ENCODE assay signal across 10 cellular contexts in the genomic region with DNA sequence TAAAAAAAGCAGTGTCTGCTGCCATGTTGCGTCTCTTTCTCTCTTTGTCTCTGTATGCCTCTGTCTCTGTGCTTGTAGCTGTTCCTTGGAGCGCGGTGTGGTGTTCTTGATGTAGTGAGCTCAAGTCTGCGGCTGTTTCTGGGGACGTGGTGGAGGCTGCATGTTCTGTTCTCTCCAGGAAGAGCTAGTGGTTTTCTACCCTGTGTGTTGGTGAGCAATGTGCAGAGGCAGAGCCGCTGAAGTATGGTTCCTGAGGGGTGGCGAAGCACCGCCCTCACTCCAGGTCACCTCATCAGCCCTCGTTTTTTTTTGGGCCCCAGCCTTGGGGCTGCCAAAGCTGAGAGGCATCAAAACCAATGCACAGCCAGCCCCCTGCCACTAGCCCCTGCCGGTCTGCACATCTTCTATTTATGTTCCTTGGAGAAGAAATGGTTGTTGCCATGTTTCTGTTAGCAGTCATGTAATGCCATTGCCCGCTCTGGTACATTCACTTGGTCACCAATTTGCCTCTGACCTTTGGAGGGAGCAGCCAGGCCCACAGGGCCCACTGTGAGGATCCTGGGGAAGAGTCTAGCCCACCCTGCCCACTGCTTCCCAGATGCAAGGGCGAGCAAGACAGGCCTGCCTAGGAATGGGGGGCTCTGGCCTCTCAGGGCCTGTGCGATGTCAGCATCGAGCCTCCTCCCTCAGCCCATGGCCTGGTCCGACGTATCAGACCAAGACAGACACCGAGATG. TPM values are rescaled to one million over a fixed set of nuclear protein-coding genes. Genes with fewer than 3 reads are reported as not detected.
DNase-seq lines count a peak whose midpoint lies in the region; ATAC-seq, FAIRE-seq and TF ChIP-seq lines count a peak whose summit lies in the region.
"Had no signal": no experiment of that assay in that cellular context is flagged by ENCODE, and none has a peak within 500 bp of the region (broad histone marks: within the 10 kb centered on the region; RNA-seq: fewer than 3 reads in every experiment).

No MANE protein-coding gene starts in this region.

- H3K9me1 ChIP-seq in K562 (ENCODE audit: control insufficient read depth, insufficient read depth, low read length) = no peaks in the 10 kb centered on the region

- no peak for FAIRE-seq in K562 (lab: Jason Lieb, UNC)
- FAIRE-seq: endometrium had no signal

- H4K20me1 ChIP-seq in K562 (replicated peaks; ENCODE audit: control insufficient read depth, insufficient read depth, low read length) = peaks cover 29% of the 10 kb centered on the region

- no peak overlapping the region for H3K4me3 Mint-ChIP-seq in Calu3 (ENCODE audit: low read depth, unreplicated experiment)
- H3K4me3 Mint-ChIP-seq in activated CD4-positive, alpha-beta T cell treated with anti-CD3 and anti-CD28 coated beads, Interleukin-2, amount 10 ng/mL, durations not matched to agents 24 days and 14 days = peak overlapping the region; percentile 82

- peaks cover 67% of the 10 kb centered on the region for H3K79me2 ChIP-seq in K562 (ENCODE audit: control insufficient read depth, insufficient read depth, low read length)

- H3K27me3 Mint-ChIP-seq in Calu3 (ENCODE audit: unreplicated experiment) = no peaks in the 10 kb centered on the region
- H3K27me3 Mint-ChIP-seq in activated CD4-positive, alpha-beta T cell treated with anti-CD3 and anti-CD28 coated beads, Interleukin-2, amount 10 ng/mL, durations not matched to agents 24 days and 14 days = no peaks in the 10 kb centered on the region

- intact Hi-C loops in Calu3 (cut with micrococcal nuclease; ENCODE audit: unreplicated experiment) = no loop called here
- intact Hi-C loops in activated CD4-positive, alpha-beta T cell treated with anti-CD3 and anti-CD28 coated beads, Interleukin-2, amount 10 ng/mL, durations not matched to agents 24 days and 14 days (cut with micrococcal nuclease) = loop anchor here (1.0 kb wide), 1 partner anchor 11 kb away; the partner anchor contains the start of gene ECH1
- intact Hi-C loops in K562 (cut with micrococcal nuclease) = no loop called here

- no peak overlapping the region for H3K4me3 ChIP-seq in K562

- peak overlapping the region in 1 of 2 experiments; percentile 76; a peak in 2 of 4 replicates for H3K9ac ChIP-seq in K562 (ENCODE audit: insufficient read depth in 1 of 2, low read depth in 2 of 2, low read length in 2 of 2)

- H3K27ac Mint-ChIP-seq in Calu3 (ENCODE audit: unreplicated experiment) = peak overlapping the region; percentile 16
- H3K27ac Mint-ChIP-seq in activated CD4-positive, alpha-beta T cell treated with anti-CD3 and anti-CD28 coated beads, Interleukin-2, amount 10 ng/mL, durations not matched to agents 24 days and 14 days = peak overlapping the region; percentile 95

- ATAC-seq in K562 (no peak), HG02870 (IDR thresholded peaks at IDR 0.05; ENCODE audit: unreplicated experiment) (no peak), HG02884 (IDR thresholded peaks at IDR 0.05; ENCODE audit: unreplicated experiment) (no peak)

- no peak overlapping the region for H2AFZ ChIP-seq in K562 (ENCODE audit: low read depth, low read length)

- H3K27ac ChIP-seq in K562 (ENCODE audit: extremely low read depth, low read depth, low read length) = peak overlapping the region; percentile 10; the same call in 2 of the 3 replicates
- H3K27ac ChIP-seq in substantia nigra (ENCODE audit: low read depth, low read length, poor library complexity, severe bottlenecking) = no peak overlapping the region

- in situ Hi-C loops in K562 (cut with MboI) = no loop called here

- POLR2A ChIA-PET in K562 (lab: Yijun Ruan, JAX) = interaction anchor here (0.6 to 1.3 kb wide), 6 partner anchors 9 to 455 kb away, joined by 3 to 4 read pairs (median 3); partner anchors contain the start of gene ECH1

- no peaks in the 10 kb centered on the region for H3K9me3 ChIP-seq in K562 (replicated peaks; ENCODE audit: control insufficient read depth, insufficient read depth, low read depth, low read length)

- 92% methylated on average over 17 of the region's 17 CpGs for WGBS in K562 (ENCODE audit: insufficient coverage, low coverage, missing lambda C conversion rate)

- H3K4me1 Mint-ChIP-seq in Calu3 (ENCODE audit: low read depth, unreplicated experiment) = peaks cover 42% of the 10 kb centered on the region
- peaks cover 60% of the 10 kb centered on the region for H3K4me1 Mint-ChIP-seq in activated CD4-positive, alpha-beta T cell treated with anti-CD3 and anti-CD28 coated beads, Interleukin-2, amount 10 ng/mL, durations not matched to agents 24 days and 14 days

- H3K9me3 Mint-ChIP-seq in Calu3 (ENCODE audit: low read depth, unreplicated experiment) = no peaks in the 10 kb centered on the region
- no peaks in the 10 kb centered on the region for H3K9me3 Mint-ChIP-seq in activated CD4-positive, alpha-beta T cell treated with anti-CD3 and anti-CD28 coated beads, Interleukin-2, amount 10 ng/mL, durations not matched to agents 24 days and 14 days

- no peak overlapping the region for H3K4me2 ChIP-seq in K562 (ENCODE audit: insufficient read depth, low read length)

- peaks cover 3 to 16% of the 10 kb centered on the region in 2 experiments; a peak in 4 of 5 replicates for H3K4me1 ChIP-seq in K562 (replicated peaks in 1 of 2; ENCODE audit: control insufficient read depth in 2 of 2, insufficient read depth in 2 of 2, low read length in 2 of 2)

- peaks cover 99% of the 10 kb centered on the region for H3K36me3 Mint-ChIP-seq in Calu3 (ENCODE audit: insufficient read depth, unreplicated experiment)
- peaks cover 91% of the 10 kb centered on the region for H3K36me3 Mint-ChIP-seq in activated CD4-positive, alpha-beta T cell treated with anti-CD3 and anti-CD28 coated beads, Interleukin-2, amount 10 ng/mL, durations not matched to agents 24 days and 14 days (ENCODE audit: low read depth)

- CTCF ChIA-PET in Calu3 (lab: Charles Lee) (interaction anchor here (0.8 kb wide), 1 partner anchor 131 kb away, joined by 3 read pairs; no protein-coding TSS in a partner anchor), K562 (lab: Yijun Ruan, JAX; ENCODE audit: low intra/inter-chr PET ratio) (no interaction called here)

- TF ChIP-seq CTCF in Calu3 (IDR thresholded peaks at IDR 0.05; ENCODE audit: unreplicated experiment) (no peak), K562 (IDR thresholded peaks at IDR 0.05 in 2 of 3, conservative IDR thresholded peaks at IDR 0.05 in 1 of 3; ENCODE audit: insufficient read depth in 2 of 3, low read depth in 1 of 3, low read length in 3 of 3) (no peak)

- no peak for DNase-seq in Calu3
- DNase-seq in activated CD4-positive, alpha-beta T cell treated with anti-CD3 and anti-CD28 coated beads, Interleukin-2, amount 10 ng/mL, durations not matched to agents 24 days and 14 days = peak; percentile 91
- peak in 1 of 4 experiments; percentile 2 for DNase-seq in K562 (ENCODE audit: extremely low read depth in 1 of 4, low spot score in 3 of 4)
- DNase-seq in stimulated activated CD4-positive, alpha-beta T cell treated with anti-CD3 and anti-CD28 coated beads, Interleukin-15, amount 100 ng/mL, for 24 hours = peak; percentile 65
- no peak for DNase-seq in substantia nigra (lab: John Stamatoyannopoulos, UW)
- DNase-seq in dermis blood vessel endothelial cell = no peak

- H3K36me3 ChIP-seq in K562 (ENCODE audit: control insufficient read depth, insufficient read depth, low read length) = peaks cover 99% of the 10 kb centered on the region

- TF ChIP-seq EP300 in K562 (IDR thresholded peaks at IDR 0.05; ENCODE audit: low read length) = no peak

- no peak for TF ChIP-seq POLR2A in K562 (conservative IDR thresholded peaks at IDR 0.05)

- no TSS peak for BruUV-seq in Calu3 (replicated peaks; lab: Mats Ljungman, UMichigan)
- BruUV-seq in K562 (replicated peaks; lab: Mats Ljungman, UMichigan) = no TSS peak

- TF ChIP-seq RAD21 in K562 (CRISPR knock-in tag; conservative IDR thresholded peaks at IDR 0.05 in 1 of 2, IDR thresholded peaks at IDR 0.05 in 1 of 2) = no peak

- no peaks in the 10 kb centered on the region for H3K27me3 ChIP-seq in K562 (ENCODE audit: control insufficient read depth in 2 of 2, insufficient read depth in 2 of 2, low read length in 2 of 2)

RNA-seq across cellular contexts. Expression of gene HNRNPL, which starts 7.2 kb away (rescaled TPM):
- total RNA-seq in Calu3 (2022) (383 and 408 TPM in 2 replicates), K562 (2014; rRNA removed) (313 and 355 TPM in 2 replicates), K562 (2014; rRNA removed; fragmentation: Illumina TruSeq; extraction: Trizol) (375 and 414 TPM in 2 replicates), K562 (2015; rRNA removed; fragmentation: Illumina TruSeq; extraction: Trizol) (274 and 290 TPM in 2 replicates), K562 (2021) (579 and 605 TPM in 2 replicates), dermis blood vessel endothelial cell (293 and 327 TPM in 2 replicates)
- total RNA-seq in activated CD4-positive, alpha-beta T cell treated with anti-CD3 and anti-CD28 coated beads, Interleukin-2, amount 10 ng/mL, durations not matched to agents 24 days and 14 days = 686 and 695 TPM in 2 replicates
- total RNA-seq in K562 (2011; cell fraction: chromatin; rRNA removed; ENCODE audit: low replicate concordance) = 270 and 391 TPM in 2 replicates
- 228 and 234 TPM in 2 replicates for total RNA-seq in K562 (2011; cell fraction: nucleolus; rRNA removed)
- total RNA-seq in K562 (2011; cell fraction: nucleoplasm; rRNA removed) = 270 and 297 TPM in 2 replicates
- polyA plus RNA-seq in K562 (2011; rRNA removed) (284 and 572 TPM in 2 replicates), K562 (2014; fragmentation: Illumina TruSeq; extraction: Trizol) (550 and 610 TPM in 2 replicates), K562 (2014; fragmentation: Nextera tagmentation; extraction: Ambion mirVana) (10 to 100 TPM; 39.5 to 51.4 TPM), K562 (2014; rRNA removed) (271 and 299 TPM in 2 replicates)
- 251 and 262 TPM in 2 replicates for polyA plus RNA-seq in K562 (2011; cell fraction: cytosol; rRNA removed)
- polyA plus RNA-seq in K562 (2011; cell fraction: nucleus; rRNA removed) = 342 and 362 TPM in 2 replicates
- polyA plus RNA-seq in K562 (2012) = 353 and 512 TPM in 2 replicates
- polyA minus RNA-seq in K562 (2011; rRNA and poly(A)+ RNA removed) = 359 and 423 TPM in 2 replicates
- polyA minus RNA-seq in K562 (2011; cell fraction: cytosol; rRNA and poly(A)+ RNA removed) = 278 and 317 TPM in 2 replicates
- 71.0 and 135 TPM in 2 replicates for polyA minus RNA-seq in K562 (2011; cell fraction: nucleus; rRNA and poly(A)+ RNA removed)

RNA-seq across cellular contexts. Expression of gene ECH1, which starts 11.0 kb away (rescaled TPM):
- total RNA-seq in Calu3 (2022) (253 and 291 TPM in 2 replicates), K562 (2014; rRNA removed) (67.3 and 69.6 TPM in 2 replicates), K562 (2014; rRNA removed; fragmentation: Illumina TruSeq; extraction: Trizol) (40.1 and 58.0 TPM in 2 replicates), K562 (2015; rRNA removed; fragmentation: Illumina TruSeq; extraction: Trizol) (84.9 and 98.2 TPM in 2 replicates), K562 (2021) (89.2 and 91.7 TPM in 2 replicates), dermis blood vessel endothelial cell (27.6 and 32.0 TPM in 2 replicates)
- 129 and 130 TPM in 2 replicates for total RNA-seq in activated CD4-positive, alpha-beta T cell treated with anti-CD3 and anti-CD28 coated beads, Interleukin-2, amount 10 ng/mL, durations not matched to agents 24 days and 14 days
- 23.7 and 41.8 TPM in 2 replicates for total RNA-seq in K562 (2011; cell fraction: chromatin; rRNA removed; ENCODE audit: low replicate concordance)
- 32.6 and 33.9 TPM in 2 replicates for total RNA-seq in K562 (2011; cell fraction: nucleolus; rRNA removed)
- total RNA-seq in K562 (2011; cell fraction: nucleoplasm; rRNA removed) = 34.1 and 35.9 TPM in 2 replicates
- polyA plus RNA-seq in K562 (2011; rRNA removed) (67.3 and 115 TPM in 2 replicates), K562 (2014; fragmentation: Illumina TruSeq; extraction: Trizol) (133 TPM in 2 replicates), K562 (2014; fragmentation: Nextera tagmentation; extraction: Ambion mirVana) (10 to 100 TPM; 47.5 to 99.9 TPM), K562 (2014; rRNA removed) (55.2 and 118 TPM in 2 replicates)
- 133 and 134 TPM in 2 replicates for polyA plus RNA-seq in K562 (2011; cell fraction: cytosol; rRNA removed)
- 175 and 195 TPM in 2 replicates for polyA plus RNA-seq in K562 (2011; cell fraction: nucleus; rRNA removed)
- 242 and 243 TPM in 2 replicates for polyA plus RNA-seq in K562 (2012)
- 53.8 and 60.0 TPM in 2 replicates for polyA minus RNA-seq in K562 (2011; rRNA and poly(A)+ RNA removed)
- 38.6 and 49.9 TPM in 2 replicates for polyA minus RNA-seq in K562 (2011; cell fraction: cytosol; rRNA and poly(A)+ RNA removed)
- polyA minus RNA-seq in K562 (2011; cell fraction: nucleus; rRNA and poly(A)+ RNA removed) = 19.5 and 24.9 TPM in 2 replicates

RNA-seq across cellular contexts. Expression of gene LGALS4, which starts 29.9 kb away (rescaled TPM):
- total RNA-seq in Calu3 (2022) (321 and 537 TPM in 2 replicates), K562 (2014; rRNA removed) (not detected in 2 replicates), K562 (2014; rRNA removed; fragmentation: Illumina TruSeq; extraction: Trizol) (not detected in 2 replicates), K562 (2015; rRNA removed; fragmentation: Illumina TruSeq; extraction: Trizol) (0.18 TPM in 1 of 2 replicates, not detected in the other), K562 (2021) (1.1 and 1.8 TPM in 2 replicates), dermis blood vessel endothelial cell (not detected in 2 replicates)
- total RNA-seq in activated CD4-positive, alpha-beta T cell treated with anti-CD3 and anti-CD28 coated beads, Interleukin-2, amount 10 ng/mL, durations not matched to agents 24 days and 14 days = 1.3 and 1.7 TPM in 2 replicates
- 0.95 and 3.4 TPM in 2 replicates for total RNA-seq in K562 (2011; cell fraction: chromatin; rRNA removed; ENCODE audit: low replicate concordance)
- total RNA-seq in K562 (2011; cell fraction: nucleolus; rRNA removed) = 2.1 and 2.7 TPM in 2 replicates
- total RNA-seq in K562 (2011; cell fraction: nucleoplasm; rRNA removed) = 0.61 and 0.95 TPM in 2 replicates
- polyA plus RNA-seq in K562 (2011; rRNA removed) (0.31 and 0.38 TPM in 2 replicates), K562 (2014; fragmentation: Illumina TruSeq; extraction: Trizol) (0.17 and 0.36 TPM in 2 replicates), K562 (2014; fragmentation: Nextera tagmentation; extraction: Ambion mirVana) (under 1 TPM in 1 of 2 experiments, not detected in 1; 0.08 TPM), K562 (2014; rRNA removed) (0.29 TPM in 1 of 2 replicates, not detected in the other)
- polyA plus RNA-seq in K562 (2011; cell fraction: cytosol; rRNA removed) = 0.25 and 0.96 TPM in 2 replicates
- polyA plus RNA-seq in K562 (2011; cell fraction: nucleus; rRNA removed) = 3.1 and 3.7 TPM in 2 replicates
- 0.58 and 0.64 TPM in 2 replicates for polyA plus RNA-seq in K562 (2012)
- 0.14 TPM in 1 of 2 replicates, not detected in the other for polyA minus RNA-seq in K562 (2011; rRNA and poly(A)+ RNA removed)
- polyA minus RNA-seq in K562 (2011; cell fraction: cytosol; rRNA and poly(A)+ RNA removed) = not detected in 2 replicates
- polyA minus RNA-seq in K562 (2011; cell fraction: nucleus; rRNA and poly(A)+ RNA removed) = 0.67 TPM in 1 of 2 replicates, not detected in the other
- total RNA-seq: NCI-H460 had no signal

RNA-seq across cellular contexts. Expression of gene RINL, which starts 35.5 kb away (rescaled TPM):
- 4.1 TPM in 2 replicates for total RNA-seq in Calu3 (2022)
- 62.7 and 68.9 TPM in 2 replicates for total RNA-seq in activated CD4-positive, alpha-beta T cell treated with anti-CD3 and anti-CD28 coated beads, Interleukin-2, amount 10 ng/mL, durations not matched to agents 24 days and 14 days
- 12.5 and 23.7 TPM in 2 replicates for total RNA-seq in K562 (2011; cell fraction: chromatin; rRNA removed; ENCODE audit: low replicate concordance)
- 11.8 and 15.2 TPM in 2 replicates for total RNA-seq in K562 (2011; cell fraction: nucleolus; rRNA removed)
- 11.6 and 13.7 TPM in 2 replicates for total RNA-seq in K562 (2011; cell fraction: nucleoplasm; rRNA removed)
- total RNA-seq in K562 (2014; rRNA removed) = 5.1 TPM in 2 replicates
- 3.1 and 3.7 TPM in 2 replicates for total RNA-seq in K562 (2014; rRNA removed; fragmentation: Illumina TruSeq; extraction: Trizol)
- total RNA-seq in K562 (2015; rRNA removed; fragmentation: Illumina TruSeq; extraction: Trizol) = 4.1 and 5.3 TPM in 2 replicates
- total RNA-seq in K562 (2021) = 5.9 and 6.2 TPM in 2 replicates
- polyA plus RNA-seq in K562 (2011; rRNA removed) = 10.9 and 17.3 TPM in 2 replicates
- 10.6 and 12.7 TPM in 2 replicates for polyA plus RNA-seq in K562 (2011; cell fraction: cytosol; rRNA removed)
- 18.6 and 22.5 TPM in 2 replicates for polyA plus RNA-seq in K562 (2011; cell fraction: nucleus; rRNA removed)
- polyA plus RNA-seq in K562 (2012) = 5.2 and 22.0 TPM in 2 replicates
- polyA plus RNA-seq in K562 (2014; fragmentation: Illumina TruSeq; extraction: Trizol) = 3.8 and 4.9 TPM in 2 replicates
- polyA plus RNA-seq in K562 (2014; fragmentation: Nextera tagmentation; extraction: Ambion mirVana) = 1 to 10 TPM in 1 of 2 experiments, under 1 TPM in 1; 0.82 to 1.1 TPM
- polyA plus RNA-seq in K562 (2014; rRNA removed) = 4.9 and 5.0 TPM in 2 replicates
- polyA minus RNA-seq in K562 (2011; rRNA and poly(A)+ RNA removed) = 4.1 and 5.7 TPM in 2 replicates
- 3.1 and 8.8 TPM in 2 replicates for polyA minus RNA-seq in K562 (2011; cell fraction: cytosol; rRNA and poly(A)+ RNA removed)
- polyA minus RNA-seq in K562 (2011; cell fraction: nucleus; rRNA and poly(A)+ RNA removed) = 6.2 and 11.0 TPM in 2 replicates
- 8.3 and 17.5 TPM in 2 replicates for total RNA-seq in dermis blood vessel endothelial cell

RNA-seq across cellular contexts. Expression of gene LGALS7B, which starts 53.6 kb away (rescaled TPM):
- total RNA-seq in Calu3 (2022) (3.2 and 4.8 TPM in 2 replicates), K562 (2014; rRNA removed) (not detected in 2 replicates), K562 (2014; rRNA removed; fragmentation: Illumina TruSeq; extraction: Trizol) (not detected in 2 replicates), K562 (2015; rRNA removed; fragmentation: Illumina TruSeq; extraction: Trizol) (not detected in 2 replicates), K562 (2021) (not detected in 2 replicates), dermis blood vessel endothelial cell (1.4 TPM in 1 of 2 replicates, not detected in the other)
- not detected in 2 replicates for total RNA-seq in activated CD4-positive, alpha-beta T cell treated with anti-CD3 and anti-CD28 coated beads, Interleukin-2, amount 10 ng/mL, durations not matched to agents 24 days and 14 days
- not detected in 2 replicates for total RNA-seq in K562 (2011; cell fraction: chromatin; rRNA removed; ENCODE audit: low replicate concordance)
- not detected in 2 replicates for total RNA-seq in K562 (2011; cell fraction: nucleolus; rRNA removed)
- total RNA-seq in K562 (2011; cell fraction: nucleoplasm; rRNA removed) = not detected in 2 replicates
- polyA plus RNA-seq in K562 (2011; rRNA removed) (not detected in 2 replicates), K562 (2014; fragmentation: Illumina TruSeq; extraction: Trizol) (not detected in 2 replicates), K562 (2014; fragmentation: Nextera tagmentation; extraction: Ambion mirVana) (not detected), K562 (2014; rRNA removed) (not detected in 2 replicates)
- not detected in 2 replicates for polyA plus RNA-seq in K562 (2011; cell fraction: cytosol; rRNA removed)
- not detected in 2 replicates for polyA plus RNA-seq in K562 (2011; cell fraction: nucleus; rRNA removed)
- not detected in 2 replicates for polyA plus RNA-seq in K562 (2012)
- polyA minus RNA-seq in K562 (2011; rRNA and poly(A)+ RNA removed) = not detected in 2 replicates
- not detected in 2 replicates for polyA minus RNA-seq in K562 (2011; cell fraction: cytosol; rRNA and poly(A)+ RNA removed)
- not detected in 2 replicates for polyA minus RNA-seq in K562 (2011; cell fraction: nucleus; rRNA and poly(A)+ RNA removed)
- total RNA-seq: NCI-H460 had no signal

Comparison
In these comparisons a context has a peak if more than half of its experiments do, and no peak if none do; other contexts are left out.
1. DNase-seq: peak in activated CD4-positive, alpha-beta T cell treated with anti-CD3 and anti-CD28 coated beads, Interleukin-2, amount 10 ng/mL, durations not matched to agents 24 days and 14 days (single experiment) and stimulated activated CD4-positive, alpha-beta T cell treated with anti-CD3 and anti-CD28 coated beads, Interleukin-15, amount 100 ng/mL, for 24 hours (single experiment); none in Calu3 (single experiment), substantia nigra (0 of 49) and dermis blood vessel endothelial cell (single experiment).
2. RNA of gene LGALS4, which starts 29.9 kb away (total RNA-seq): 321 to 537 TPM in Calu3; 1.3 to 1.7 TPM in activated CD4-positive, alpha-beta T cell treated with anti-CD3 and anti-CD28 coated beads, Interleukin-2, amount 10 ng/mL, durations not matched to agents 24 days and 14 days, 0.18 to 3.4 TPM in K562 and not detected in dermis blood vessel endothelial cell; every median in the first group is over 10 times any median in the second.